34 cellular contexts compared by ENCODE assay signal in genomic region chr5:171306141-171306540, GRCh38. TPM values are rescaled to one million over a fixed set of nuclear protein-coding genes. Genes with fewer than 3 reads are reported as not detected.
"Had no signal": no experiment of that assay in that cellular context is flagged by ENCODE, and none has a peak within 500 bp of the region (broad histone marks: within the 10 kb centered on the region; RNA-seq: fewer than 3 reads in every experiment).

No MANE protein-coding gene starts in this region.

- H3K36me3 Mint-ChIP-seq: activated naive CD8-positive, alpha-beta T cell treated with anti-CD3 and anti-CD28 coated beads for 36 hours had no signal

- DNase-seq: activated CD4-positive, alpha-beta T cell treated with anti-CD3 and anti-CD28 coated beads for 4 hours; activated CD4-positive, alpha-beta T cell treated with anti-CD3 and anti-CD28 coated beads, Interleukin-2, amount 50 U/mL, for 4 hours; activated naive CD4-positive, alpha-beta T cell; activated naive CD8-positive, alpha-beta T cell treated with anti-CD3 and anti-CD28 coated beads for 36 hours; activated T-cell treated with anti-CD3 and anti-CD28 coated beads for 4 hours; activated T-cell treated with anti-CD3 and anti-CD28 coated beads, Interleukin-2, amount 50 U/mL, for 72 hours; head of caudate nucleus; hippocampal formation; left colon; mammary epithelial cell; nucleus accumbens; pancreas; stimulated activated CD4-positive, alpha-beta T cell treated with anti-CD3 and anti-CD28 coated beads, Interleukin-1b, Interleukin-23, amount 100 ng/mL, for 48 hours; stimulated activated CD4-positive, alpha-beta T cell treated with anti-CD3 and anti-CD28 coated beads, Interleukin-4, amount 100 ng/mL, for 4 hours; stimulated activated CD8-positive, alpha-beta memory T cell treated with anti-CD3 and anti-CD28 coated beads, Interleukin-4, amount 100 ng/mL, for 48 hours; stimulated activated naive CD8-positive, alpha-beta T cell treated with anti-CD3 and anti-CD28 coated beads, Interleukin-15, amount 100 ng/mL, for 72 hours; thyroid gland; upper lobe of left lung had no signal

- H3K9me3 ChIP-seq: ascending aorta, gastroesophageal sphincter, pancreas, prostate gland, thyroid gland, upper lobe of left lung, vagina had no signal

- H3K4me3 ChIP-seq: ascending aorta, gastroesophageal sphincter, pancreas, prostate gland, smooth muscle cell, thyroid gland, upper lobe of left lung, vagina had no signal

- H3K9me3 Mint-ChIP-seq: activated naive CD8-positive, alpha-beta T cell treated with anti-CD3 and anti-CD28 coated beads for 36 hours; activated T-cell treated with anti-CD3 and anti-CD28 coated beads, Interleukin-2, amount 50 U/mL, for 72 hours; neural crest cell; stimulated activated naive CD8-positive, alpha-beta T cell treated with anti-CD3 and anti-CD28 coated beads, Interleukin-15, amount 100 ng/mL, for 72 hours; T-helper 2 cell treated with Interferon-gamma antibody and Interleukin-4, amounts not matched to agents 5 μg/mL and 100 μg/mL, for 36 hours had no signal

- H3K4me2 ChIP-seq: smooth muscle cell had no signal

- H3K4me1 ChIP-seq: pancreas, prostate gland had no signal

- ATAC-seq: activated T-cell treated with anti-CD3 and anti-CD28 coated beads, Interleukin-2, amount 50 U/mL, for 72 hours; gastroesophageal sphincter; left colon; pancreas; stimulated activated memory B cell treated with anti-CD40 and anti-IgM and Interleukin-4, amounts not matched to agents 10 μg/mL and 1 μg/mL and 100 μg/mL, for 72 hours; stimulated activated naive CD8-positive, alpha-beta T cell treated with anti-CD3 and anti-CD28 coated beads, Interleukin-15, amount 100 ng/mL, for 72 hours had no signal

- H3K27ac ChIP-seq: ascending aorta, gastroesophageal sphincter, pancreas, prostate gland, thyroid gland, upper lobe of left lung, vagina, VCaP had no signal

- H3K4me3 Mint-ChIP-seq: activated naive CD8-positive, alpha-beta T cell treated with anti-CD3 and anti-CD28 coated beads for 36 hours; activated T-cell treated with anti-CD3 and anti-CD28 coated beads, Interleukin-2, amount 50 U/mL, for 72 hours; stimulated activated memory B cell treated with anti-CD40 and anti-IgM and Interleukin-4, amounts not matched to agents 10 μg/mL and 1 μg/mL and 100 μg/mL, for 72 hours; stimulated activated naive CD8-positive, alpha-beta T cell treated with anti-CD3 and anti-CD28 coated beads, Interleukin-15, amount 100 ng/mL, for 72 hours; T-helper 2 cell treated with Interferon-gamma antibody and Interleukin-4, amounts not matched to agents 5 μg/mL and 100 μg/mL, for 36 hours had no signal

- H3K36me3 ChIP-seq: ascending aorta, gastroesophageal sphincter, pancreas, prostate gland, thyroid gland, upper lobe of left lung, vagina had no signal

- H3K27ac Mint-ChIP-seq: activated naive CD8-positive, alpha-beta T cell treated with anti-CD3 and anti-CD28 coated beads for 36 hours; activated T-cell treated with anti-CD3 and anti-CD28 coated beads, Interleukin-2, amount 50 U/mL, for 72 hours; stimulated activated memory B cell treated with anti-CD40 and anti-IgM and Interleukin-4, amounts not matched to agents 10 μg/mL and 1 μg/mL and 100 μg/mL, for 72 hours; stimulated activated naive CD8-positive, alpha-beta T cell treated with anti-CD3 and anti-CD28 coated beads, Interleukin-15, amount 100 ng/mL, for 72 hours; T-helper 2 cell treated with Interferon-gamma antibody and Interleukin-4, amounts not matched to agents 5 μg/mL and 100 μg/mL, for 36 hours had no signal

RNA-seq across cellular contexts. Expression of gene TLX3, which starts 2.9 kb away (rescaled TPM):
- total RNA-seq: activated naive CD8-positive, alpha-beta T cell treated with anti-CD3 and anti-CD28 coated beads for 36 hours; activated T-cell treated with anti-CD3 and anti-CD28 coated beads, Interleukin-2, amount 50 U/mL, for 72 hours; ascending aorta; endothelial cell of umbilical vein; fibroblast of lung; fibroblast of villous mesenchyme; gastroesophageal sphincter; kidney; left colon; liver; mammary epithelial cell; mucosa of gallbladder; pancreas; prostate gland; smooth muscle cell; thyroid gland; upper lobe of left lung; vagina had no signal
- polyA plus RNA-seq: endothelial cell of umbilical vein, esophagus, fibroblast of lung, liver, mammary epithelial cell, pancreas had no signal
